Comparison of ENCODE assay signal across 10 cellular contexts in genomic region chr11:113593698-113594308, GRCh38.
DNase-seq lines count a peak whose midpoint lies in the region; ATAC-seq, FAIRE-seq and TF ChIP-seq lines count a peak whose summit lies in the region.
"Had no signal": no experiment of that assay in that cellular context is flagged by ENCODE, and none has a peak within 500 bp of the region (broad histone marks: within the 10 kb centered on the region; RNA-seq: fewer than 3 reads in every experiment).

No MANE protein-coding gene starts in this region.

- H3K36me3 ChIP-seq in HepG2 (replicated peaks in 1 of 2; ENCODE audit: control insufficient read depth in 1 of 2, insufficient read depth in 2 of 2, low read length in 2 of 2) (no peaks in the 10 kb centered on the region), tibial artery (no peaks in the 10 kb centered on the region)
- H3K36me3 ChIP-seq: uterus had no signal

- H3K4me2 ChIP-seq in HepG2 (ENCODE audit: low read depth, low read length), result no peak overlapping the region

- peaks cover 67% of the 10 kb centered on the region for H3K27me3 Mint-ChIP-seq in stimulated activated memory B cell treated with anti-CD40 and anti-IgM and Interleukin-4, amounts not matched to agents 10 μg/mL and 1 μg/mL and 100 μg/mL, for 72 hours

- H3K27ac ChIP-seq in HepG2 (ENCODE audit: extremely low read length, insufficient read depth, low read length), result no peak overlapping the region
- peak overlapping the region in 1 of 2 donors; percentile 22 for H3K27ac ChIP-seq in tibial artery
- H3K27ac ChIP-seq: uterus had no signal

- H3K4me3 Mint-ChIP-seq in stimulated activated memory B cell treated with anti-CD40 and anti-IgM and Interleukin-4, amounts not matched to agents 10 μg/mL and 1 μg/mL and 100 μg/mL, for 72 hours, result no peak overlapping the region

- ATAC-seq in GM18499 (IDR thresholded peaks at IDR 0.05; ENCODE audit: insufficient read depth, unreplicated experiment) (peak; percentile 82), GM21447 (IDR thresholded peaks at IDR 0.05; ENCODE audit: unreplicated experiment) (peak; percentile 83), left lobe of liver (peak; percentile 31), HepG2 (no peak)
- ATAC-seq in stimulated activated memory B cell treated with anti-CD40 and anti-IgM and Interleukin-4, amounts not matched to agents 10 μg/mL and 1 μg/mL and 100 μg/mL, for 72 hours, result no peak

- CTCF ChIA-PET in HepG2 (lab: Yijun Ruan, JAX; ENCODE audit: low intra/inter-chr PET ratio, low total read pairs), result no interaction called here

- POLR2A ChIA-PET in HepG2 (lab: Yijun Ruan, JAX), result no interaction called here

- H3K4me1 ChIP-seq in HepG2 (ENCODE audit: insufficient read depth, low read length) (no peaks in the 10 kb centered on the region), tibial artery (peaks cover 0 to 18% (median 7%) of the 10 kb centered on the region in 4 donors)
- H3K4me1 ChIP-seq: uterus had no signal

- in situ Hi-C loops in HepG2 (cut with HindIII; ENCODE audit: extremely low pct_ligation_motif_present, low pct_unique_long_range_greater_than_20kb), result no loop called here

- FAIRE-seq in HTR-8/SVneo (lab: Jason Lieb, UNC) (peak; percentile 9), HepG2 (lab: Jason Lieb, UNC) (no peak)
- FAIRE-seq: bronchial epithelial cell had no signal

- no peaks in the 10 kb centered on the region for H3K79me2 ChIP-seq in HepG2 (ENCODE audit: insufficient read depth, low read length)

- WGBS in HepG2 (ENCODE audit: low lambda C conversion rate), result 37% methylated on average over 6 of the region's 6 CpGs

- no peak for DNase-seq in HTR-8/SVneo (ENCODE audit: insufficient read length, low spot score)
- DNase-seq in left lobe of liver (ENCODE audit: low spot score), result no peak
- no peak for DNase-seq in HepG2 (ENCODE audit: low spot score)
- DNase-seq in NCI-H187 (lab: John Stamatoyannopoulos, UW), result no peak
- DNase-seq in tibial artery, result no peak
- DNase-seq: uterus had no signal

- H3K9me3 Mint-ChIP-seq in stimulated activated memory B cell treated with anti-CD40 and anti-IgM and Interleukin-4, amounts not matched to agents 10 μg/mL and 1 μg/mL and 100 μg/mL, for 72 hours, result peaks cover 13% of the 10 kb centered on the region

- no peaks in the 10 kb centered on the region for H3K9me3 ChIP-seq in HepG2 (ENCODE audit: low read length)
- H3K9me3 ChIP-seq in tibial artery, result no peaks in the 10 kb centered on the region
- H3K9me3 ChIP-seq: uterus had no signal

- H3K27ac Mint-ChIP-seq in stimulated activated memory B cell treated with anti-CD40 and anti-IgM and Interleukin-4, amounts not matched to agents 10 μg/mL and 1 μg/mL and 100 μg/mL, for 72 hours, result no peak overlapping the region

- H3K9ac ChIP-seq in HepG2 (ENCODE audit: insufficient read depth, low read depth, low read length), result no peak overlapping the region

- TF ChIP-seq CTCF in HepG2 (CRISPR knock-in tag; IDR thresholded peaks at IDR 0.05) (no peak), tibial artery (IDR thresholded peaks at IDR 0.05) (no peak)

- no peak for TF ChIP-seq POLR2A in HepG2 (IDR thresholded peaks at IDR 0.05; ENCODE audit: insufficient read depth in 1 of 2, low read depth in 2 of 2, low read length in 2 of 2)

- no peaks in the 10 kb centered on the region for H4K20me1 ChIP-seq in HepG2 (ENCODE audit: insufficient read depth, low read length)

- no peak for TF ChIP-seq RAD21 in HepG2 (CRISPR knock-in tag; IDR thresholded peaks at IDR 0.05)

- intact Hi-C loops in HepG2 (cut with micrococcal nuclease; ENCODE audit: unreplicated experiment), result no loop called here
- intact Hi-C loops in tibial artery (cut with DNase I; ENCODE audit: low total_unique reads), result no loop called here

- H3K4me3 ChIP-seq in HepG2 (replicated peaks in 1 of 3; ENCODE audit: insufficient read depth in 1 of 3, low read depth in 2 of 3, low read length in 3 of 3) (no peak overlapping the region), tibial artery (no peak overlapping the region)
- H3K4me3 ChIP-seq: uterus had no signal

- no TSS peak for BruUV-seq in HepG2 (replicated peaks; lab: Mats Ljungman, UMichigan)

- H3K27me3 ChIP-seq in HepG2 (ENCODE audit: control insufficient read depth in 1 of 2, insufficient read depth in 2 of 2, low read length in 2 of 2), result peaks cover 0 to 12% of the 10 kb centered on the region in 2 experiments
- H3K27me3 ChIP-seq in tibial artery, result no peaks in the 10 kb centered on the region
- H3K27me3 ChIP-seq: uterus had no signal

- H2AFZ ChIP-seq in HepG2 (ENCODE audit: low read length), result no peak overlapping the region

- TF ChIP-seq EP300 in HepG2 (IDR thresholded peaks at IDR 0.05; ENCODE audit: low read depth in 2 of 2, low read length in 2 of 2) (no peak), HepG2 (CRISPR knock-in tag; IDR thresholded peaks at IDR 0.05; ENCODE audit: borderline replicate concordance) (no peak)

- no peaks in the 10 kb centered on the region for H3K36me3 Mint-ChIP-seq in stimulated activated memory B cell treated with anti-CD40 and anti-IgM and Interleukin-4, amounts not matched to agents 10 μg/mL and 1 μg/mL and 100 μg/mL, for 72 hours

- H3K4me1 Mint-ChIP-seq in stimulated activated memory B cell treated with anti-CD40 and anti-IgM and Interleukin-4, amounts not matched to agents 10 μg/mL and 1 μg/mL and 100 μg/mL, for 72 hours, result no peaks in the 10 kb centered on the region

TF ChIP-seq in HepG2, 621 proteins besides CTCF, POLR2A, EP300 and RAD21 (continues in another document):
- TF ChIP-seq ZNF431 (CRISPR knock-in tag; IDR thresholded peaks at IDR 0.05; ENCODE audit: borderline replicate concordance, low read depth) (no peak), GFI1 (CRISPR knock-in tag; IDR thresholded peaks at IDR 0.05; ENCODE audit: borderline replicate concordance) (no peak), ZNF329 (CRISPR knock-in tag; IDR thresholded peaks at IDR 0.05; ENCODE audit: low read depth) (no peak), MLX (CRISPR knock-in tag; IDR thresholded peaks at IDR 0.05) (no peak), CCDC6 (CRISPR knock-in tag; IDR thresholded peaks at IDR 0.05) (no peak), ZFY (CRISPR knock-in tag; IDR thresholded peaks at IDR 0.05) (no peak), ZNF570 (CRISPR knock-in tag; IDR thresholded peaks at IDR 0.05; ENCODE audit: borderline replicate concordance) (no peak), ZNF414 (CRISPR knock-in tag; IDR thresholded peaks at IDR 0.05) (no peak), ZFP90 (CRISPR knock-in tag; IDR thresholded peaks at IDR 0.05; ENCODE audit: borderline replicate concordance) (no peak), ZNF646 (CRISPR knock-in tag; IDR thresholded peaks at IDR 0.05) (no peak), ZNF33A (CRISPR knock-in tag; IDR thresholded peaks at IDR 0.05; ENCODE audit: borderline replicate concordance) (no peak), ZNF234 (CRISPR knock-in tag; conservative IDR thresholded peaks at IDR 0.05) (no peak)

Comparison
In these comparisons a context has a peak if more than half of its experiments do, and no peak if none do; other contexts are left out.
1. ATAC-seq: peak in GM18499 (single experiment), GM21447 (single experiment) and left lobe of liver (single experiment); none in HepG2 (single experiment) and stimulated activated memory B cell treated with anti-CD40 and anti-IgM and Interleukin-4, amounts not matched to agents 10 μg/mL and 1 μg/mL and 100 μg/mL, for 72 hours (single experiment).